ENCODE assay signal across 9 cellular contexts in genomic region chr5:96896285-96896711, GRCh38. TPM values are rescaled to one million over a fixed set of nuclear protein-coding genes. Genes with fewer than 3 reads are reported as not detected.
A peak's percentile ranks its signal among the peaks of the same experiment; 100 is the strongest.
DNase-seq lines count a peak whose midpoint lies in the region; ATAC-seq and TF ChIP-seq lines count a peak whose summit lies in the region.
"Had no signal": no experiment of that assay in that cellular context is flagged by ENCODE, and none has a peak within 500 bp of the region (broad histone marks: within the 10 kb centered on the region; RNA-seq: fewer than 3 reads in every experiment).

No MANE protein-coding gene starts in this region.

- peaks cover 89% of the 10 kb centered on the region for H3K36me3 Mint-ChIP-seq in activated T-cell treated with anti-CD3 and anti-CD28 coated beads, Interleukin-2, amount 50 U/mL, for 24 hours (ENCODE audit: low read depth)
- H3K36me3 Mint-ChIP-seq in stimulated activated naive CD8-positive, alpha-beta T cell treated with anti-CD3 and anti-CD28 coated beads, Interleukin-15, Interleukin-2, amounts not matched to agents 100 ng/mL and 50 ng/mL, for 24 hours (ENCODE audit: low read depth), result peaks cover 79% of the 10 kb centered on the region

- H3K27me3 ChIP-seq in upper lobe of right lung (no peaks in the 10 kb centered on the region), dorsolateral prefrontal cortex (no peaks in the 10 kb centered on the region)

- no peak for DNase-seq in activated T-cell treated with anti-CD3 and anti-CD28 coated beads, Interleukin-2, amount 50 U/mL, for 24 hours
- DNase-seq in activated T-cell treated with anti-CD3 and anti-CD28 coated beads for 4 hours, result no peak
- DNase-seq in activated CD4-positive, alpha-beta T cell treated with anti-CD3 and anti-CD28 coated beads, Interleukin-2, amount 50 U/mL, for 4 hours, result peak; percentile 24 to 43
- DNase-seq in upper lobe of right lung, result no peak
- DNase-seq in dorsolateral prefrontal cortex, result no peak
- no peak for DNase-seq in left cardiac atrium
- DNase-seq: SW 1271 had no signal

- no peaks in the 10 kb centered on the region for H3K9me3 ChIP-seq in upper lobe of right lung

- H3K4me1 Mint-ChIP-seq in activated T-cell treated with anti-CD3 and anti-CD28 coated beads, Interleukin-2, amount 50 U/mL, for 24 hours (ENCODE audit: low read depth), result peaks cover 57% of the 10 kb centered on the region
- peaks cover 48% of the 10 kb centered on the region for H3K4me1 Mint-ChIP-seq in stimulated activated naive CD8-positive, alpha-beta T cell treated with anti-CD3 and anti-CD28 coated beads, Interleukin-15, Interleukin-2, amounts not matched to agents 100 ng/mL and 50 ng/mL, for 24 hours (ENCODE audit: low read depth)

- no peaks in the 10 kb centered on the region for H3K27me3 Mint-ChIP-seq in activated T-cell treated with anti-CD3 and anti-CD28 coated beads, Interleukin-2, amount 50 U/mL, for 24 hours
- H3K27me3 Mint-ChIP-seq in stimulated activated naive CD8-positive, alpha-beta T cell treated with anti-CD3 and anti-CD28 coated beads, Interleukin-15, Interleukin-2, amounts not matched to agents 100 ng/mL and 50 ng/mL, for 24 hours, result no peaks in the 10 kb centered on the region

- H3K9me3 Mint-ChIP-seq in activated T-cell treated with anti-CD3 and anti-CD28 coated beads, Interleukin-2, amount 50 U/mL, for 24 hours, result no peaks in the 10 kb centered on the region
- no peaks in the 10 kb centered on the region for H3K9me3 Mint-ChIP-seq in stimulated activated naive CD8-positive, alpha-beta T cell treated with anti-CD3 and anti-CD28 coated beads, Interleukin-15, Interleukin-2, amounts not matched to agents 100 ng/mL and 50 ng/mL, for 24 hours

- H3K36me3 ChIP-seq in upper lobe of right lung, result peaks cover 77% of the 10 kb centered on the region

- peak; percentile 80 for ATAC-seq in HG03064 (IDR thresholded peaks at IDR 0.05; ENCODE audit: low read depth, unreplicated experiment)
- ATAC-seq in upper lobe of right lung, result no peak
- no peak for ATAC-seq in left cardiac atrium

- intact Hi-C loops in upper lobe of right lung (cut with DNase I) (no loop called here), dorsolateral prefrontal cortex (cut with DNase I) (no loop called here), left cardiac atrium (cut with DNase I) (no loop called here)

- TF ChIP-seq CTCF in upper lobe of right lung (IDR thresholded peaks at IDR 0.05) (no peak), dorsolateral prefrontal cortex (IDR thresholded peaks at IDR 0.05 in 54 of 56, conservative IDR thresholded peaks at IDR 0.05 in 2 of 56; ENCODE audit: low read depth in 1 of 56, partially characterized antibody in 56 of 56) (no peak)

- H3K27ac ChIP-seq in upper lobe of right lung, result no peak overlapping the region
- peak overlapping the region in 4 of 59 donors; percentile 12 to 43 (median 16) for H3K27ac ChIP-seq in dorsolateral prefrontal cortex

- H3K4me3 ChIP-seq in upper lobe of right lung (no peak overlapping the region), dorsolateral prefrontal cortex (peak overlapping the region in 17 of 59 donors; percentile 0 to 34 (median 11))

- H3K27ac Mint-ChIP-seq in activated T-cell treated with anti-CD3 and anti-CD28 coated beads, Interleukin-2, amount 50 U/mL, for 24 hours, result peak overlapping the region; percentile 96
- H3K27ac Mint-ChIP-seq in stimulated activated naive CD8-positive, alpha-beta T cell treated with anti-CD3 and anti-CD28 coated beads, Interleukin-15, Interleukin-2, amounts not matched to agents 100 ng/mL and 50 ng/mL, for 24 hours, result peak overlapping the region; percentile 84

- H3K4me3 Mint-ChIP-seq in activated T-cell treated with anti-CD3 and anti-CD28 coated beads, Interleukin-2, amount 50 U/mL, for 24 hours, result peak overlapping the region; percentile 80
- peak overlapping the region; percentile 79 for H3K4me3 Mint-ChIP-seq in stimulated activated naive CD8-positive, alpha-beta T cell treated with anti-CD3 and anti-CD28 coated beads, Interleukin-15, Interleukin-2, amounts not matched to agents 100 ng/mL and 50 ng/mL, for 24 hours

- H3K4me1 ChIP-seq in upper lobe of right lung, result no peaks in the 10 kb centered on the region

RNA-seq across cellular contexts. Expression of gene ERAP2, which starts 20.0 kb away (rescaled TPM):
- total RNA-seq in upper lobe of right lung (26.9 TPM), dorsolateral prefrontal cortex (10 to 100 TPM in 3 of 120 experiments, 1 to 10 TPM in 115, under 1 TPM in 2; 0.80 to 12.9 (median 4.4) TPM), left cardiac atrium (1 to 10 TPM; 6.5 to 9.5 TPM)

RNA-seq across cellular contexts. Expression of gene LNPEP, which starts 39.6 kb away (rescaled TPM):
- total RNA-seq in upper lobe of right lung, result 50.6 TPM
- 10 to 100 TPM; 40.3 to 69.3 (median 55.0) TPM for total RNA-seq in dorsolateral prefrontal cortex
- total RNA-seq in left cardiac atrium, result 10 to 100 TPM; 54.3 to 59.6 TPM

Comparison
In these comparisons a context has a peak if more than half of its experiments do, and no peak if none do; other contexts are left out.
1. DNase-seq: peak in activated CD4-positive, alpha-beta T cell treated with anti-CD3 and anti-CD28 coated beads, Interleukin-2, amount 50 U/mL, for 4 hours (2 of 2); none in activated T-cell treated with anti-CD3 and anti-CD28 coated beads, Interleukin-2, amount 50 U/mL, for 24 hours (single experiment), activated T-cell treated with anti-CD3 and anti-CD28 coated beads for 4 hours (single experiment), upper lobe of right lung (single experiment), dorsolateral prefrontal cortex (0 of 10) and left cardiac atrium (single experiment).